Comparison of ENCODE assay signal across 29 cellular contexts in genomic region chr18:2281523-2282199, GRCh38.
DNase-seq lines count a peak whose midpoint lies in the region; ATAC-seq, FAIRE-seq and TF ChIP-seq lines count a peak whose summit lies in the region.
"Had no signal": no experiment of that assay in that cellular context is flagged by ENCODE, and none has a peak within 500 bp of the region (broad histone marks: within the 10 kb centered on the region; RNA-seq: fewer than 3 reads in every experiment).

No MANE protein-coding gene starts in this region.

- no peak overlapping the region for H3K4me2 ChIP-seq in HepG2 (ENCODE audit: low read depth, low read length)
- H3K4me2 ChIP-seq: PC-9 had no signal

- WGBS in liver, result 27% methylated on average over 11 of the region's 11 CpGs
- WGBS in HepG2 (ENCODE audit: low lambda C conversion rate), result 24% methylated on average over 11 of the region's 11 CpGs

- intact Hi-C loops in HepG2 (cut with micrococcal nuclease; ENCODE audit: unreplicated experiment) (no loop called here), kidney (cut with DNase I) (no loop called here)

- TF ChIP-seq RAD21 in liver (IDR thresholded peaks at IDR 0.05) (peak; percentile 13 to 18), HepG2 (CRISPR knock-in tag; IDR thresholded peaks at IDR 0.05) (no peak)

- TF ChIP-seq POLR2A in HepG2 (IDR thresholded peaks at IDR 0.05; ENCODE audit: insufficient read depth in 1 of 2, low read depth in 2 of 2, low read length in 2 of 2), result no peak

- H2AFZ ChIP-seq in HepG2 (ENCODE audit: low read length), result no peak overlapping the region
- H2AFZ ChIP-seq: GM23248, PC-9 had no signal

- no peaks in the 10 kb centered on the region for H3K36me3 ChIP-seq in liver (ENCODE audit: control insufficient read depth in 4 of 4, insufficient read depth in 3 of 4, low read depth in 1 of 4, low read length in 3 of 4)
- H3K36me3 ChIP-seq in HepG2 (replicated peaks in 1 of 2; ENCODE audit: control insufficient read depth in 1 of 2, insufficient read depth in 2 of 2, low read length in 2 of 2), result no peaks in the 10 kb centered on the region
- H3K36me3 ChIP-seq in kidney (ENCODE audit: control insufficient read depth in 1 of 2, insufficient read depth in 2 of 2, low read length in 2 of 2), result no peaks in the 10 kb centered on the region
- H3K36me3 ChIP-seq: BE2C, HAP-1, SJSA1 had no signal

- no peak for TF ChIP-seq EP300 in HepG2 (IDR thresholded peaks at IDR 0.05; ENCODE audit: low read depth in 2 of 2, low read length in 2 of 2)
- TF ChIP-seq EP300 in HepG2 (CRISPR knock-in tag; IDR thresholded peaks at IDR 0.05; ENCODE audit: borderline replicate concordance), result no peak

- peaks cover 3 to 17% (median 12%) of the 10 kb centered on the region in 4 donors for H3K4me1 ChIP-seq in liver (ENCODE audit: control insufficient read depth in 4 of 4, insufficient read depth in 4 of 4, low read length in 3 of 4)
- H3K4me1 ChIP-seq in HepG2 (ENCODE audit: insufficient read depth, low read length), result no peaks in the 10 kb centered on the region
- no peaks in the 10 kb centered on the region for H3K4me1 ChIP-seq in kidney (ENCODE audit: control insufficient read depth in 1 of 2, insufficient read depth in 1 of 2, low read depth in 1 of 2, low read length in 2 of 2)
- H3K4me1 ChIP-seq: BE2C, SJSA1 had no signal

- no peaks in the 10 kb centered on the region for H4K20me1 ChIP-seq in HepG2 (ENCODE audit: insufficient read depth, low read length)

- H3K4me3 ChIP-seq in liver (ENCODE audit: low read depth in 1 of 3, low read length in 3 of 3), result peak overlapping the region in 1 of 3 donors; percentile 11
- H3K4me3 ChIP-seq in HepG2 (replicated peaks in 1 of 3; ENCODE audit: insufficient read depth in 1 of 3, low read depth in 2 of 3, low read length in 3 of 3), result no peak overlapping the region
- no peak overlapping the region for H3K4me3 ChIP-seq in kidney (ENCODE audit: low read length in 2 of 2)
- H3K4me3 ChIP-seq: GM12878, GM23248, HAP-1, PC-9, SJSA1 had no signal

- H3K27ac ChIP-seq in liver (ENCODE audit: low read depth in 1 of 2, low read length in 2 of 2), result peak overlapping the region; percentile 26 to 43
- no peak overlapping the region for H3K27ac ChIP-seq in HepG2 (ENCODE audit: extremely low read length, insufficient read depth, low read length)
- no peak overlapping the region for H3K27ac ChIP-seq in kidney (ENCODE audit: low read depth in 2 of 2, low read length in 2 of 2)
- H3K27ac ChIP-seq: GM23248, PC-9, SJSA1 had no signal

- no peaks in the 10 kb centered on the region for H3K27me3 ChIP-seq in liver (ENCODE audit: control insufficient read depth in 4 of 4, insufficient read depth in 4 of 4, low read length in 3 of 4)
- H3K27me3 ChIP-seq in HepG2 (ENCODE audit: control insufficient read depth in 1 of 2, insufficient read depth in 2 of 2, low read length in 2 of 2), result no peaks in the 10 kb centered on the region; a peak in 1 of 5 replicates
- H3K27me3 ChIP-seq: BE2C, SJSA1 had no signal

- H3K9me3 ChIP-seq in liver (ENCODE audit: control insufficient read depth in 4 of 4, low read length in 3 of 4) (no peaks in the 10 kb centered on the region), HepG2 (ENCODE audit: low read length) (no peaks in the 10 kb centered on the region), kidney (ENCODE audit: control insufficient read depth in 1 of 2, low read length in 2 of 2) (no peaks in the 10 kb centered on the region)
- H3K9me3 ChIP-seq: BE2C, HAP-1, SJSA1 had no signal

- H3K79me2 ChIP-seq in HepG2 (ENCODE audit: insufficient read depth, low read length), result no peaks in the 10 kb centered on the region

- POLR2A ChIA-PET in HepG2 (lab: Yijun Ruan, JAX), result no interaction called here

- in situ Hi-C loops in HepG2 (cut with HindIII; ENCODE audit: extremely low pct_ligation_motif_present, low pct_unique_long_range_greater_than_20kb), result no loop called here

- DNase-seq in DMS53 (lab: John Stamatoyannopoulos, UW), result peak; percentile 27
- no peak for DNase-seq in DMS53 treated with DMSO at 0.1 percent for 48 hours (lab: John Stamatoyannopoulos, UW; ENCODE audit: unreplicated experiment)
- DNase-seq in HepG2 (ENCODE audit: low spot score), result no peak
- DNase-seq in kidney, result no peak
- DNase-seq in DMS79 (lab: John Stamatoyannopoulos, UW), result no peak
- no peak for DNase-seq in NCI-H2107 (lab: John Stamatoyannopoulos, UW)
- DNase-seq: 8988T, ACHN, BE2C, Calu3, EL, GDM1, GM23248, HFFc6, Karpas-422, NCI-H1417, NCI-H1694, NCI-H2029 treated with DMSO at 0.1 percent for 48 hours, NCI-H2171, NCI-H226, NCI-H510A, NCI-H69, PC-9, Right ventricle myocardium superior had no signal

- TF ChIP-seq CTCF in liver (IDR thresholded peaks at IDR 0.05; ENCODE audit: low read depth, low read length, missing input control) (no peak), HepG2 (CRISPR knock-in tag; IDR thresholded peaks at IDR 0.05) (no peak), kidney (IDR thresholded peaks at IDR 0.05; ENCODE audit: borderline replicate concordance, extremely low read depth, insufficient read depth) (no peak)

- BruUV-seq in HepG2 (replicated peaks; lab: Mats Ljungman, UMichigan), result no TSS peak

- ATAC-seq in HepG2 (no peak), HG02571 (IDR thresholded peaks at IDR 0.05; ENCODE audit: unreplicated experiment) (no peak)
- ATAC-seq: GM12878 had no signal

- no peak overlapping the region for H3K9ac ChIP-seq in liver (ENCODE audit: low read depth in 1 of 2, low read length in 2 of 2)
- H3K9ac ChIP-seq in HepG2 (ENCODE audit: insufficient read depth, low read depth, low read length), result no peak overlapping the region
- H3K9ac ChIP-seq in kidney (ENCODE audit: low read length in 2 of 2), result no peak overlapping the region
- H3K9ac ChIP-seq: GM23248 had no signal

- CTCF ChIA-PET in HepG2 (lab: Yijun Ruan, JAX; ENCODE audit: low intra/inter-chr PET ratio, low total read pairs), result no interaction called here

- FAIRE-seq in HepG2 (lab: Jason Lieb, UNC) (no peak), kidney (lab: Jason Lieb, UNC) (peak; percentile 19)
- FAIRE-seq: GM12878 had no signal

TF ChIP-seq in liver, 16 proteins besides CTCF, POLR2A, EP300 and RAD21 (continues in another document):
- no peak for TF ChIP-seq FOXA2 (IDR thresholded peaks at IDR 0.05)
- no peak for TF ChIP-seq GABPA (IDR thresholded peaks at IDR 0.05 in 1 of 2, conservative IDR thresholded peaks at IDR 0.05 in 1 of 2)
- TF ChIP-seq RXRA (IDR thresholded peaks at IDR 0.05), result peak in 1 of 2 donors; percentile 41
- no peak for TF ChIP-seq ATF3 (IDR thresholded peaks at IDR 0.05)
- no peak for TF ChIP-seq FOXA1 (IDR thresholded peaks at IDR 0.05)
- no peak for TF ChIP-seq NR2F2 (IDR thresholded peaks at IDR 0.05)
- no peak for TF ChIP-seq MAX (IDR thresholded peaks at IDR 0.05)
- TF ChIP-seq YY1 (IDR thresholded peaks at IDR 0.05), result peak; percentile 50
- TF ChIP-seq TAF1 (conservative IDR thresholded peaks at IDR 0.05), result no peak
- TF ChIP-seq HNF4G (IDR thresholded peaks at IDR 0.05), result no peak

TF ChIP-seq in HepG2, 621 proteins besides CTCF, POLR2A, EP300 and RAD21 (continues in another document):
- TF ChIP-seq TOE1 (CRISPR knock-in tag; IDR thresholded peaks at IDR 0.05) (no peak), ZNF761 (CRISPR knock-in tag; conservative IDR thresholded peaks at IDR 0.05) (no peak), ATF5 (CRISPR knock-in tag; IDR thresholded peaks at IDR 0.05; ENCODE audit: low read depth) (no peak), HIVEP1 (CRISPR knock-in tag; IDR thresholded peaks at IDR 0.05) (no peak), SOX13 (IDR thresholded peaks at IDR 0.05) (no peak), SOX13 (CRISPR knock-in tag; conservative IDR thresholded peaks at IDR 0.05 in 1 of 2, IDR thresholded peaks at IDR 0.05 in 1 of 2) (no peak), RFXANK (CRISPR knock-in tag; IDR thresholded peaks at IDR 0.05) (no peak), NBN (conservative IDR thresholded peaks at IDR 0.05) (no peak), ZNF121 (CRISPR knock-in tag; IDR thresholded peaks at IDR 0.05) (no peak), ZNF616 (CRISPR knock-in tag; IDR thresholded peaks at IDR 0.05; ENCODE audit: low read depth) (no peak), GABPA (IDR thresholded peaks at IDR 0.05; ENCODE audit: low read depth, low read length) (no peak), GABPA (CRISPR knock-in tag; IDR thresholded peaks at IDR 0.05; ENCODE audit: low read depth) (no peak)

Comparison
In these comparisons a context has a peak if more than half of its experiments do, and no peak if none do; other contexts are left out.
1. H3K27ac ChIP-seq: peak in liver (2 of 2); none in HepG2 (single experiment) and kidney (0 of 2).